ENCODE assay signal across 8 cellular contexts in the genomic region with DNA sequence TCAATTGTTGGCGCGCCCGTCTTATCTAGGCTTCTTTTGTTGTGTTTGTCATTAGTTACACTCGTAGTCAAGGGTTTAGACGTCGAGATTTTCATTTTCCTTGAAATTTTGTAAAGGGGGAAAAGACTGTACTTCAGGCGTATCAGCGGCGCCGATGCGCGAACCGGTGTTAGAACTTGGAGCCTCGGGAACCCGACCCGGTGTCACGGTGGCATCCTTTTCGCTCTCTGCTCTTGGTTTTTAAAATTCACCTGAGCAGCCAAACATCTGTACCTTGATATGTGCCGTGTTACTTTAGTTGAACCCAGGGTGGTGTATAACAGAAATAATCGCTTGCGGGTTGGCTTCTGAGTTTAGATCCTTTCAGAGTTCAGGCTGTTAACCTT. TPM values are rescaled to one million over a fixed set of nuclear protein-coding genes. Genes with fewer than 3 reads are reported as not detected.
A peak's percentile ranks its signal among the peaks of the same experiment; 100 is the strongest.
DNase-seq lines count a peak whose midpoint lies in the region; ATAC-seq and TF ChIP-seq lines count a peak whose summit lies in the region.

No MANE protein-coding gene starts in this region.

- peaks cover 7% of the 10 kb centered on the region; the same call in 1 of the 2 replicates for H3K36me3 ChIP-seq in ES-I3 (ENCODE audit: insufficient read depth, low read length)
- H3K36me3 ChIP-seq in Peyer's patch, result peaks cover 0 to 28% (median 0%) of the 10 kb centered on the region in 3 donors
- peaks cover 3 to 7% of the 10 kb centered on the region in 2 experiments for H3K36me3 ChIP-seq in trophoblast cell (ENCODE audit: control insufficient read depth in 1 of 2, insufficient read depth in 2 of 2, low read length in 2 of 2)

- H3K27ac ChIP-seq in Peyer's patch, result peak overlapping the region; percentile 82 to 93 (median 93)
- no peak overlapping the region for H3K27ac ChIP-seq in trophoblast cell (ENCODE audit: low read depth, low read length)

- H3K18ac ChIP-seq in trophoblast cell (ENCODE audit: low read length), result peak overlapping the region; percentile 89

- no CpG with 5 or more reads among the region's 21 CpGs for WGBS in trophoblast cell (ENCODE audit: extremely low coverage, insufficient coverage, insufficient read length)

- H4K12ac ChIP-seq in trophoblast cell (ENCODE audit: low read depth, low read length), result peak overlapping the region; percentile 37

- TF ChIP-seq POLR2A in Peyer's patch (IDR thresholded peaks at IDR 0.05), result no peak

- H3K27me3 ChIP-seq in Peyer's patch (no peaks in the 10 kb centered on the region), trophoblast cell (ENCODE audit: insufficient read depth, low read length) (no peaks in the 10 kb centered on the region)

- H4K8ac ChIP-seq in trophoblast cell (ENCODE audit: low read depth, low read length), result peak overlapping the region; percentile 82

- H3K9me3 ChIP-seq in ES-I3 (ENCODE audit: control insufficient read depth, insufficient read depth, low read length) (no peaks in the 10 kb centered on the region), Peyer's patch (no peaks in the 10 kb centered on the region), trophoblast cell (ENCODE audit: insufficient read depth, low read depth, low read length) (no peaks in the 10 kb centered on the region)

- H4K91ac ChIP-seq in trophoblast cell (ENCODE audit: low read depth, low read length), result no peak overlapping the region

- H3K36me3 Mint-ChIP-seq in endothelial cell (ENCODE audit: low read depth, unreplicated experiment), result peaks cover 16% of the 10 kb centered on the region

- peak overlapping the region; percentile 72 for H3K4ac ChIP-seq in trophoblast cell (ENCODE audit: low read depth, low read length)

- H2AK5ac ChIP-seq in trophoblast cell (ENCODE audit: low read length), result no peak overlapping the region

- H2BK5ac ChIP-seq in trophoblast cell (ENCODE audit: low read depth, low read length, poor library complexity), result peak overlapping the region; percentile 5

- H3K9ac ChIP-seq in ES-I3 (ENCODE audit: low read depth, low read length), result peak overlapping the region; percentile 93; the same call in 1 of the 2 replicates
- H3K9ac ChIP-seq in trophoblast cell (ENCODE audit: low read length), result peak overlapping the region; percentile 94

- H3K23ac ChIP-seq in trophoblast cell (ENCODE audit: low read length), result no peak overlapping the region

- no peak overlapping the region for H2AFZ ChIP-seq in trophoblast cell (ENCODE audit: insufficient read depth, low read length, poor library complexity)

- no peak overlapping the region for H2BK120ac ChIP-seq in trophoblast cell (ENCODE audit: insufficient read depth, low read length, poor library complexity)

- H3K27ac Mint-ChIP-seq in endothelial cell (ENCODE audit: unreplicated experiment), result no peak overlapping the region

- TF ChIP-seq CTCF in Peyer's patch (IDR thresholded peaks at IDR 0.05), result no peak
- TF ChIP-seq CTCF in endothelial cell (IDR thresholded peaks at IDR 0.05; ENCODE audit: unreplicated experiment), result no peak

- H3K14ac ChIP-seq in trophoblast cell (ENCODE audit: low read length), result peak overlapping the region; percentile 87

- DNase-seq in Peyer's patch, result no peak
- no peak for DNase-seq in endothelial cell (ENCODE audit: low spot score)
- peak in 1 of 2 donors; percentile 18 for DNase-seq in trophoblast cell
- DNase-seq in activated effector memory CD4-positive, alpha-beta T cell treated with Interleukin-2 at 50 U/mL for 16 hours, result no peak
- no peak for DNase-seq in D341Med (ENCODE audit: low spot score)
- DNase-seq in NCI-H1694 treated with DMSO at 0.1 percent for 48 hours (lab: John Stamatoyannopoulos, UW), result no peak

- H3K79me1 ChIP-seq in trophoblast cell (ENCODE audit: low read length), result peaks cover 8% of the 10 kb centered on the region

- peaks cover 14% of the 10 kb centered on the region for H3K27me3 Mint-ChIP-seq in endothelial cell (ENCODE audit: unreplicated experiment)

- H3K79me2 ChIP-seq in trophoblast cell (ENCODE audit: control insufficient read depth, insufficient read depth, low read length, poor library complexity), result peaks cover 6% of the 10 kb centered on the region

- no peak overlapping the region for H2BK12ac ChIP-seq in trophoblast cell (ENCODE audit: low read length)

- H3K4me1 Mint-ChIP-seq in endothelial cell (ENCODE audit: unreplicated experiment), result peaks cover 5% of the 10 kb centered on the region

- H3K4me3 ChIP-seq in Peyer's patch, result peak overlapping the region; percentile 96 to 99 (median 98)
- H3K4me3 ChIP-seq in trophoblast cell (ENCODE audit: low read depth, low read length), result peak overlapping the region; percentile 98

- H3K4me3 Mint-ChIP-seq in endothelial cell (ENCODE audit: unreplicated experiment), result peak overlapping the region; percentile 95

- H3K4me2 ChIP-seq in trophoblast cell (ENCODE audit: low read length), result peak overlapping the region; percentile 90

- ATAC-seq in HG02571 (IDR thresholded peaks at IDR 0.05; ENCODE audit: unreplicated experiment), result no peak

- H3K9me3 Mint-ChIP-seq in endothelial cell (ENCODE audit: unreplicated experiment), result no peaks in the 10 kb centered on the region

- H3K4me1 ChIP-seq in ES-I3 (ENCODE audit: insufficient read depth, low read length) (0 out of 2 replicates have a peak, but pooled peaks cover 4% of the 10 kb centered on the region), Peyer's patch (peaks cover 0 to 23% (median 14%) of the 10 kb centered on the region in 4 donors), trophoblast cell (ENCODE audit: control insufficient read depth in 1 of 2, insufficient read depth in 2 of 2, low read length in 2 of 2) (peaks cover 0 to 2% of the 10 kb centered on the region in 2 experiments)

RNA-seq across cellular contexts. Expression of a gene that starts 0.6 kb away (rescaled TPM):
- total RNA-seq in Peyer's patch (10 to 100 TPM; 15.7 to 42.2 (median 33.9) TPM), endothelial cell (ENCODE audit: unreplicated experiment) (11.7 TPM)
- 29.1 and 31.9 TPM in 2 replicates for polyA plus RNA-seq in trophoblast cell (2013)

RNA-seq across cellular contexts. Expression of a gene that starts 50.9 kb away (rescaled TPM):
- total RNA-seq in Peyer's patch, result 100 to 1,000 TPM in 3 of 4 donors, 10 to 100 TPM in 1; 66.0 to 262 (median 160) TPM
- total RNA-seq in endothelial cell (ENCODE audit: unreplicated experiment), result 69.7 TPM
- polyA plus RNA-seq in trophoblast cell (2013), result 41.2 and 42.7 TPM in 2 replicates
